In genomic region chr18:61855127-61855991, GRCh38 we compare ENCODE assay signal across 14 cellular contexts. TPM values are rescaled to one million over a fixed set of nuclear protein-coding genes. Genes with fewer than 3 reads are reported as not detected.
DNase-seq lines count a peak whose midpoint lies in the region; ATAC-seq and TF ChIP-seq lines count a peak whose summit lies in the region.
"Had no signal": no experiment of that assay in that cellular context is flagged by ENCODE, and none has a peak within 500 bp of the region (broad histone marks: within the 10 kb centered on the region; RNA-seq: fewer than 3 reads in every experiment).

No MANE protein-coding gene starts in this region.

- H3K4me1 Mint-ChIP-seq in HFFc6 (ENCODE audit: low read depth) = peaks cover 80% of the 10 kb centered on the region

- no peak overlapping the region for H3K4ac ChIP-seq in neuronal stem cell (ENCODE audit: low read length)

- H4K8ac ChIP-seq in neuronal stem cell (ENCODE audit: low read depth, low read length) = no peak overlapping the region

- no peak for TF ChIP-seq POLR2A in breast epithelium (IDR thresholded peaks at IDR 0.05)

- H4K91ac ChIP-seq in neuronal stem cell (ENCODE audit: low read depth, low read length, poor library complexity) = no peak overlapping the region

- no peak overlapping the region for H2BK15ac ChIP-seq in neuronal stem cell (ENCODE audit: low read length)

- H3K9me3 Mint-ChIP-seq in HFFc6 = no peaks in the 10 kb centered on the region
- H3K9me3 Mint-ChIP-seq: CD4-positive, alpha-beta T cell had no signal

- TF ChIP-seq CTCF in right atrium auricular region (IDR thresholded peaks at IDR 0.05) (no peak), HFFc6 (IDR thresholded peaks at IDR 0.05) (no peak), breast epithelium (IDR thresholded peaks at IDR 0.05) (no peak), tibial artery (IDR thresholded peaks at IDR 0.05) (no peak)

- peaks cover 28% of the 10 kb centered on the region for H3K36me3 Mint-ChIP-seq in HFFc6 (ENCODE audit: low read depth)

- H3K27ac ChIP-seq in right atrium auricular region (peak overlapping the region in 1 of 2 donors; percentile 26), neuronal stem cell (replicated peaks; ENCODE audit: low read length) (no peak overlapping the region), breast epithelium (no peak overlapping the region), tibial artery (no peak overlapping the region)
- H3K27ac ChIP-seq: GM23248, SJCRH30 had no signal

- H3K9ac ChIP-seq in neuronal stem cell (ENCODE audit: low read depth, low read length, poor library complexity) = peak overlapping the region; percentile 39
- H3K9ac ChIP-seq: GM23248 had no signal

- H3K23ac ChIP-seq in neuronal stem cell (ENCODE audit: low read depth, low read length, poor library complexity) = peak overlapping the region; percentile 73

- peak overlapping the region; percentile 58; the same call in 1 of the 2 replicates for H3K27ac Mint-ChIP-seq in HFFc6
- H3K27ac Mint-ChIP-seq: CD4-positive, alpha-beta T cell had no signal

- H3K14ac ChIP-seq in neuronal stem cell (ENCODE audit: low read length) = no peak overlapping the region

- H3K4me1 ChIP-seq in right atrium auricular region = peaks cover 0 to 28% of the 10 kb centered on the region in 2 donors
- peaks cover 4 to 10% of the 10 kb centered on the region in 2 donors for H3K4me1 ChIP-seq in neuronal stem cell (ENCODE audit: control insufficient read depth in 2 of 2, insufficient read depth in 1 of 2, low read depth in 1 of 2, low read length in 2 of 2)
- no peaks in the 10 kb centered on the region for H3K4me1 ChIP-seq in breast epithelium
- peaks cover 0 to 93% (median 33%) of the 10 kb centered on the region in 4 donors for H3K4me1 ChIP-seq in tibial artery
- H3K4me1 ChIP-seq: SJCRH30 had no signal

- WGBS in neuronal stem cell (ENCODE audit: extremely low coverage in 2 of 2, insufficient read length in 2 of 2, insufficient replicate concordance in 1 of 2), 2 donors = no CpG with 5 or more reads among the region's 20 CpGs

- H2BK5ac ChIP-seq in neuronal stem cell (ENCODE audit: low read length) = no peak overlapping the region

- no peaks in the 10 kb centered on the region; the same call in 1 of the 2 replicates for H3K27me3 Mint-ChIP-seq in HFFc6 (ENCODE audit: insufficient read depth)

- H2BK120ac ChIP-seq in neuronal stem cell (ENCODE audit: low read depth, low read length) = no peak overlapping the region

- H3K9me3 ChIP-seq in right atrium auricular region (no peaks in the 10 kb centered on the region), neuronal stem cell (replicated peaks in 1 of 2; ENCODE audit: control insufficient read depth in 2 of 2, insufficient read depth in 1 of 2, low read depth in 1 of 2, low read length in 2 of 2) (peaks cover 0 to 3% of the 10 kb centered on the region in 2 donors), breast epithelium (no peaks in the 10 kb centered on the region), tibial artery (no peaks in the 10 kb centered on the region)
- H3K9me3 ChIP-seq: SJCRH30 had no signal

- H3K4me3 ChIP-seq in right atrium auricular region (no peak overlapping the region), neuronal stem cell (ENCODE audit: low read length in 2 of 2) (no peak overlapping the region), breast epithelium (no peak overlapping the region), tibial artery (no peak overlapping the region)
- H3K4me3 ChIP-seq: GM23248, SJCRH30 had no signal

- no peaks in the 10 kb centered on the region for H3K27me3 ChIP-seq in right atrium auricular region
- H3K27me3 ChIP-seq in neuronal stem cell (ENCODE audit: control insufficient read depth in 3 of 3, insufficient read depth in 3 of 3, low read depth in 1 of 3, low read length in 3 of 3) = no peaks in the 10 kb centered on the region
- H3K27me3 ChIP-seq in breast epithelium = no peaks in the 10 kb centered on the region
- no peaks in the 10 kb centered on the region for H3K27me3 ChIP-seq in tibial artery
- H3K27me3 ChIP-seq: SJCRH30 had no signal

- peak overlapping the region; percentile 42 for H2BK12ac ChIP-seq in neuronal stem cell (ENCODE audit: low read length)

- ATAC-seq in Right ventricle myocardium inferior = peak; percentile 38

- no peak overlapping the region for H2AFZ ChIP-seq in neuronal stem cell (ENCODE audit: low read length)
- H2AFZ ChIP-seq: GM23248 had no signal

- H2AK5ac ChIP-seq in neuronal stem cell (ENCODE audit: low read depth, low read length) = no peak overlapping the region

- DNase-seq in Right ventricle myocardium inferior (ENCODE audit: missing footprints) (no peak), right atrium auricular region (ENCODE audit: low spot score) (no peak), HFFc6 (no peak), cerebellar nuclear complex (lab: John Stamatoyannopoulos, UW) (peak; percentile 24 to 42), neuronal stem cell (ENCODE audit: low spot score) (no peak), breast epithelium (ENCODE audit: low spot score in 2 of 2) (no peak), NCI-H2227 treated with DMSO at 0.1 percent for 48 hours (lab: John Stamatoyannopoulos, UW) (no peak), tibial artery (no peak)
- DNase-seq: Calu3; CD4-positive, alpha-beta T cell; DND-41; GF-D8; GM23248; SJCRH30 had no signal

- intact Hi-C loops in Right ventricle myocardium inferior (cut with DNase I) = no loop called here
- intact Hi-C loops in breast epithelium (cut with DNase I; ENCODE audit: low total_unique reads) = no loop called here
- intact Hi-C loops in tibial artery (cut with DNase I; ENCODE audit: low total_unique reads) = no loop called here

- H3K4me3 Mint-ChIP-seq in HFFc6 = no peak overlapping the region
- H3K4me3 Mint-ChIP-seq: CD4-positive, alpha-beta T cell had no signal

- no peak overlapping the region for H3K4me2 ChIP-seq in neuronal stem cell (ENCODE audit: insufficient read depth, low read length, poor library complexity, severe bottlenecking)

- H3K18ac ChIP-seq in neuronal stem cell (ENCODE audit: low read length) = peak overlapping the region; percentile 39

- peaks cover 2% of the 10 kb centered on the region for H3K79me1 ChIP-seq in neuronal stem cell (ENCODE audit: low read depth, low read length)

- H3K36me3 ChIP-seq in right atrium auricular region = no peaks in the 10 kb centered on the region
- peaks cover 0 to 5% of the 10 kb centered on the region in 2 donors for H3K36me3 ChIP-seq in neuronal stem cell (replicated peaks in 1 of 2; ENCODE audit: control insufficient read depth in 2 of 2, insufficient read depth in 2 of 2, low read length in 2 of 2)
- H3K36me3 ChIP-seq in breast epithelium = no peaks in the 10 kb centered on the region
- H3K36me3 ChIP-seq in tibial artery = peaks cover 0 to 4% (median 0%) of the 10 kb centered on the region in 3 donors

RNA-seq across cellular contexts. Expression of gene RNF152, which starts 37.4 kb away (rescaled TPM):
- total RNA-seq in Right ventricle myocardium inferior = 12.6 TPM
- total RNA-seq in right atrium auricular region = 10 to 100 TPM in 1 of 2 donors, 1 to 10 TPM in 1; 7.7 to 11.3 TPM
- total RNA-seq in HFFc6 (2021; fragmentation: NEBNext Ultra II Directional; extraction: Animal tissue kit (Norgen Biotek cat#: 25700)) = 10 to 100 TPM; 44.3 to 68.4 (median 50.2) TPM
- polyA plus RNA-seq in neuronal stem cell (2013, experiment 1 of 2) = 4.4 TPM
- 3.8 TPM for polyA plus RNA-seq in neuronal stem cell (2013, experiment 2 of 2)
- total RNA-seq in breast epithelium = 10 to 100 TPM in 2 of 3 donors, 1 to 10 TPM in 1; 8.6 to 64.5 (median 31.5) TPM

Comparison
In these comparisons a context has a peak if more than half of its experiments do, and no peak if none do; other contexts are left out.
1. DNase-seq: peak in cerebellar nuclear complex (2 of 2); none in Right ventricle myocardium inferior (single experiment), right atrium auricular region (single experiment), HFFc6 (single experiment), neuronal stem cell (single experiment), breast epithelium (0 of 2), NCI-H2227 treated with DMSO at 0.1 percent for 48 hours (single experiment) and tibial artery (0 of 2).